Comparison of ENCODE assay signal across 30 cellular contexts in genomic region chr6:7770601-7771000, GRCh38. TPM values are rescaled to one million over a fixed set of nuclear protein-coding genes. Genes with fewer than 3 reads are reported as not detected.
DNase-seq lines count a peak whose midpoint lies in the region; ATAC-seq, FAIRE-seq and TF ChIP-seq lines count a peak whose summit lies in the region.
"Had no signal": no experiment of that assay in that cellular context is flagged by ENCODE, and none has a peak within 500 bp of the region (broad histone marks: within the 10 kb centered on the region; RNA-seq: fewer than 3 reads in every experiment).

No MANE protein-coding gene starts in this region.

- POLR2A ChIA-PET in A549 (lab: Yijun Ruan, JAX): no interaction called here
- POLR2A ChIA-PET in WTC11 (lab: Charles Lee): no interaction called here

- H3K36me3 ChIP-seq in H7 (replicated peaks; ENCODE audit: control insufficient read depth, insufficient read depth, low read length): no peaks in the 10 kb centered on the region
- H3K36me3 ChIP-seq: HAP-1 had no signal

- H3K27me3 ChIP-seq in H7 (ENCODE audit: control insufficient read depth, insufficient read depth, low read length): no peaks in the 10 kb centered on the region

- FAIRE-seq in A549 (lab: Jason Lieb, UNC): no peak
- FAIRE-seq: GM12891 had no signal

- no peak for TF ChIP-seq EP300 in A549 (IDR thresholded peaks at IDR 0.05)

- H3K9me3 ChIP-seq in A549: no peaks in the 10 kb centered on the region
- H3K9me3 ChIP-seq: HAP-1, SK-N-SH had no signal

- H3K4me1 Mint-ChIP-seq in WTC11: peaks cover 51% of the 10 kb centered on the region

- intact Hi-C loops in sciatic nerve (cut with DNase I): no loop called here

- WGBS in A549 (ENCODE audit: missing lambda C conversion rate): 94% methylated on average over 3 of the region's 3 CpGs

- CTCF ChIA-PET in A549 (lab: Yijun Ruan, JAX): interaction anchor here (0.6 kb wide), 1 partner anchor 42 kb away, joined by 3 read pairs; no protein-coding TSS in a partner anchor
- CTCF ChIA-PET in WTC11 (lab: Charles Lee): no interaction called here

- DNase-seq in A549 (ENCODE audit: low read depth in 1 of 2, low spot score in 1 of 2) (no peak), H7 (peak; percentile 37), WTC11 (ENCODE audit: low spot score) (no peak), fibroblast of peridontal ligament (ENCODE audit: extremely low read depth) (peak; percentile 3), sciatic nerve (ENCODE audit: low spot score) (no peak), RKO (ENCODE audit: low spot score) (no peak)
- DNase-seq in activated naive CD4-positive, alpha-beta T cell treated with anti-CD3 and anti-CD28 coated beads, Interleukin-2, amount 50 U/mL, for 16 hours: no peak
- DNase-seq in activated CD4-positive, alpha-beta T cell treated with anti-CD3 and anti-CD28 coated beads, Interleukin-2, amount 50 U/mL, for 48 hours: no peak
- DNase-seq: 8988T; C1 segment of cervical spinal cord; CD8-positive, alpha-beta T cell; DMS 273 treated with DMSO at 0.1 percent for 48 hours; DMS79 treated with DMSO at 0.1 percent for 48 hours; GF-D8; Kasumi-1; NCI-H1092 treated with DMSO at 0.1 percent for 48 hours; NCI-H1436; NCI-H187; NCI-H2081 treated with DMSO at 0.1 percent for 48 hours; NCI-H2171; NCI-H226; NCI-H510A; SIG-M5; SK-N-SH; SW 1271 had no signal

- H3K27ac ChIP-seq in A549: peak overlapping the region in 1 of 2 experiments; percentile 27; a peak in 2 of 6 replicates
- H3K27ac ChIP-seq: HL-60 had no signal

- ATAC-seq in A549 (no peak), WTC11 (peak; percentile 68), sciatic nerve (no peak)
- ATAC-seq: CD8-positive, alpha-beta T cell; Panc1 had no signal

- TF ChIP-seq POLR2A in A549 (IDR thresholded peaks at IDR 0.05; ENCODE audit: low read length): no peak

- H3K9me3 Mint-ChIP-seq in WTC11: peaks cover 6% of the 10 kb centered on the region
- H3K9me3 Mint-ChIP-seq: CD8-positive, alpha-beta T cell had no signal

- H3K27me3 Mint-ChIP-seq in WTC11 (ENCODE audit: low read depth): no peaks in the 10 kb centered on the region; the same call in 1 of the 2 replicates

- H3K27ac Mint-ChIP-seq in WTC11: no peak overlapping the region
- H3K27ac Mint-ChIP-seq: CD8-positive, alpha-beta T cell had no signal

- TF ChIP-seq RAD21 in A549 (conservative IDR thresholded peaks at IDR 0.05 in 1 of 2, IDR thresholded peaks at IDR 0.05 in 1 of 2): no peak

- peak overlapping the region; percentile 15; the same call in 1 of the 2 replicates for H3K4me3 Mint-ChIP-seq in WTC11
- H3K4me3 Mint-ChIP-seq: CD8-positive, alpha-beta T cell had no signal

- H3K36me3 Mint-ChIP-seq in WTC11: peaks cover 4% of the 10 kb centered on the region; the same call in 1 of the 2 replicates
- H3K36me3 Mint-ChIP-seq: CD8-positive, alpha-beta T cell had no signal

- TF ChIP-seq CTCF in A549 (IDR thresholded peaks at IDR 0.05): no peak
- TF ChIP-seq CTCF in WTC11 (IDR thresholded peaks at IDR 0.05): no peak

- H3K4me1 ChIP-seq in A549: peaks cover 20% of the 10 kb centered on the region
- H3K4me1 ChIP-seq: HAP-1 had no signal

- H3K4me3 ChIP-seq in A549 (no peak overlapping the region), H7 (ENCODE audit: insufficient read depth, low read depth, low read length) (no peak overlapping the region)
- H3K4me3 ChIP-seq: HAP-1 had no signal

- H3K4me2 ChIP-seq in A549: no peak overlapping the region
- H3K4me2 ChIP-seq: SK-N-SH had no signal

TF ChIP-seq in A549, 52 proteins besides CTCF, POLR2A, EP300 and RAD21:
- TF ChIP-seq HOXB5 (CRISPR knock-in tag; IDR thresholded peaks at IDR 0.05): no peak
- TF ChIP-seq RFX5 (IDR thresholded peaks at IDR 0.05): no peak
- peak; percentile 72 for TF ChIP-seq MAFK (IDR thresholded peaks at IDR 0.05; ENCODE audit: partially characterized antibody)
- TF ChIP-seq MYC (IDR thresholded peaks at IDR 0.05; ENCODE audit: borderline replicate concordance, low read length): no peak
TF ChIP-seq in A549: peak in this region for 1.

TF ChIP-seq in WTC11, 78 proteins besides CTCF, POLR2A, EP300 and RAD21:
- no peak for TF ChIP-seq MYBL2 (CRISPR knock-in tag; IDR thresholded peaks at IDR 0.05)

RNA-seq across cellular contexts. Expression of gene BMP6, which starts 44.7 kb away (rescaled TPM):
- polyA plus RNA-seq in A549 (2011; rRNA removed): 23.0 and 26.5 TPM in 2 replicates
- 5.0 and 6.0 TPM in 2 replicates for polyA plus RNA-seq in A549 (2012; cell fraction: cytosol; rRNA removed)
- 5.7 and 6.1 TPM in 2 replicates for polyA plus RNA-seq in A549 (2012; cell fraction: nucleus; rRNA removed)
- polyA plus RNA-seq in A549 (2017; fragmentation: RNase III; extraction: RNeasy Plus Mini Kit Qiagen cat#74134 plus additional on column Dnase treatment): 3.0 to 8.4 TPM (median 4.5 TPM) in 3 replicates
- polyA minus RNA-seq in A549 (2011; rRNA and poly(A)+ RNA removed): 21.0 and 26.3 TPM in 2 replicates
- total RNA-seq in H7 (2014; rRNA removed; shearing (Covaris generic)): 0.37 and 0.73 TPM in 2 replicates
- total RNA-seq in WTC11 (2021): 1.0 to 1.2 TPM (median 1.1 TPM) in 3 replicates
- 9.0 TPM for total RNA-seq in sciatic nerve
- total RNA-seq: CD8-positive, alpha-beta T cell; M059J had no signal
- polyA plus RNA-seq: SK-N-SH had no signal

Comparison
In these comparisons a context has a peak if more than half of its experiments do, and no peak if none do; other contexts are left out.
1. DNase-seq: peak in H7 (single experiment) and fibroblast of peridontal ligament (single experiment); none in A549 (0 of 2), WTC11 (single experiment), sciatic nerve (single experiment), RKO (single experiment), activated naive CD4-positive, alpha-beta T cell treated with anti-CD3 and anti-CD28 coated beads, Interleukin-2, amount 50 U/mL, for 16 hours (single experiment) and activated CD4-positive, alpha-beta T cell treated with anti-CD3 and anti-CD28 coated beads, Interleukin-2, amount 50 U/mL, for 48 hours (0 of 2).